Comparison of ENCODE assay signal across 1 cellular context in the genomic region with DNA sequence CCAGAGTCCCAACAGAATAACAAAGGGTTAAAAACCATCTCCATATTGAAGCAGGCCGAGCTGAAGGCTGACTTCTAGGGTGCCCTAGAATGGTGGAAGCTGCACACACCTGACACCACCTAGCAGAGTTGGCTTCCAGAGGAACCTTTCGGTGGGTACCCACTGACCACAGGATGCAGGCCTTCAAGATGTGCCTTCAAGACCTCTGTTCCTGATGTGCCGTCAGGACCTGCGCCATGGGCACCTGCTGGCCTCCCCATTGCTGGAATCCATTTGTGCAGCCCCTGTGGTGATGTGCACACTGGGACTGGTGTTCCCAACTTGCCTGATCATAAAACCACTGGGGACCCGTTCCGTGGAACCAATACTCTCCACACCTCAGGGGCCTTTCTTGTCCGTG.
TF ChIP-seq lines count a peak whose summit lies in the region.

No MANE protein-coding gene starts in this region.

TF ChIP-seq in GM23338, 12 proteins besides CTCF, POLR2A, EP300 and RAD21 (continued from another document):
- TF ChIP-seq, protein P1, sequence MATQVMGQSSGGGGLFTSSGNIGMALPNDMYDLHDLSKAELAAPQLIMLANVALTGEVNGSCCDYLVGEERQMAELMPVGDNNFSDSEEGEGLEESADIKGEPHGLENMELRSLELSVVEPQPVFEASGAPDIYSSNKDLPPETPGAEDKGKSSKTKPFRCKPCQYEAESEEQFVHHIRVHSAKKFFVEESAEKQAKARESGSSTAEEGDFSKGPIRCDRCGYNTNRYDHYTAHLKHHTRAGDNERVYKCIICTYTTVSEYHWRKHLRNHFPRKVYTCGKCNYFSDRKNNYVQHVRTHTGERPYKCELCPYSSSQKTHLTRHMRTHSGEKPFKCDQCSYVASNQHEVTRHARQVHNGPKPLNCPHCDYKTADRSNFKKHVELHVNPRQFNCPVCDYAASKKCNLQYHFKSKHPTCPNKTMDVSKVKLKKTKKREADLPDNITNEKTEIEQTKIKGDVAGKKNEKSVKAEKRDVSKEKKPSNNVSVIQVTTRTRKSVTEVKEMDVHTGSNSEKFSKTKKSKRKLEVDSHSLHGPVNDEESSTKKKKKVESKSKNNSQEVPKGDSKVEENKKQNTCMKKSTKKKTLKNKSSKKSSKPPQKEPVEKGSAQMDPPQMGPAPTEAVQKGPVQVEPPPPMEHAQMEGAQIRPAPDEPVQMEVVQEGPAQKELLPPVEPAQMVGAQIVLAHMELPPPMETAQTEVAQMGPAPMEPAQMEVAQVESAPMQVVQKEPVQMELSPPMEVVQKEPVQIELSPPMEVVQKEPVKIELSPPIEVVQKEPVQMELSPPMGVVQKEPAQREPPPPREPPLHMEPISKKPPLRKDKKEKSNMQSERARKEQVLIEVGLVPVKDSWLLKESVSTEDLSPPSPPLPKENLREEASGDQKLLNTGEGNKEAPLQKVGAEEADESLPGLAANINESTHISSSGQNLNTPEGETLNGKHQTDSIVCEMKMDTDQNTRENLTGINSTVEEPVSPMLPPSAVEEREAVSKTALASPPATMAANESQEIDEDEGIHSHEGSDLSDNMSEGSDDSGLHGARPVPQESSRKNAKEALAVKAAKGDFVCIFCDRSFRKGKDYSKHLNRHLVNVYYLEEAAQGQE (IDR thresholded peaks at IDR 0.05; ENCODE audit: unreplicated experiment): no peak
- TF ChIP-seq EZH2phosphoT487 (IDR thresholded peaks at IDR 0.05; ENCODE audit: unreplicated experiment) (no peak), NANOG (IDR thresholded peaks at IDR 0.05; ENCODE audit: borderline replicate concordance) (no peak), CREB1 (CRISPR knock-in tag; IDR thresholded peaks at IDR 0.05; ENCODE audit: low read depth) (no peak), EZH2 (IDR thresholded peaks at IDR 0.05; ENCODE audit: low read depth, unreplicated experiment) (no peak), ETS1 (IDR thresholded peaks at IDR 0.05) (no peak)
- TF ChIP-seq, protein P2, sequence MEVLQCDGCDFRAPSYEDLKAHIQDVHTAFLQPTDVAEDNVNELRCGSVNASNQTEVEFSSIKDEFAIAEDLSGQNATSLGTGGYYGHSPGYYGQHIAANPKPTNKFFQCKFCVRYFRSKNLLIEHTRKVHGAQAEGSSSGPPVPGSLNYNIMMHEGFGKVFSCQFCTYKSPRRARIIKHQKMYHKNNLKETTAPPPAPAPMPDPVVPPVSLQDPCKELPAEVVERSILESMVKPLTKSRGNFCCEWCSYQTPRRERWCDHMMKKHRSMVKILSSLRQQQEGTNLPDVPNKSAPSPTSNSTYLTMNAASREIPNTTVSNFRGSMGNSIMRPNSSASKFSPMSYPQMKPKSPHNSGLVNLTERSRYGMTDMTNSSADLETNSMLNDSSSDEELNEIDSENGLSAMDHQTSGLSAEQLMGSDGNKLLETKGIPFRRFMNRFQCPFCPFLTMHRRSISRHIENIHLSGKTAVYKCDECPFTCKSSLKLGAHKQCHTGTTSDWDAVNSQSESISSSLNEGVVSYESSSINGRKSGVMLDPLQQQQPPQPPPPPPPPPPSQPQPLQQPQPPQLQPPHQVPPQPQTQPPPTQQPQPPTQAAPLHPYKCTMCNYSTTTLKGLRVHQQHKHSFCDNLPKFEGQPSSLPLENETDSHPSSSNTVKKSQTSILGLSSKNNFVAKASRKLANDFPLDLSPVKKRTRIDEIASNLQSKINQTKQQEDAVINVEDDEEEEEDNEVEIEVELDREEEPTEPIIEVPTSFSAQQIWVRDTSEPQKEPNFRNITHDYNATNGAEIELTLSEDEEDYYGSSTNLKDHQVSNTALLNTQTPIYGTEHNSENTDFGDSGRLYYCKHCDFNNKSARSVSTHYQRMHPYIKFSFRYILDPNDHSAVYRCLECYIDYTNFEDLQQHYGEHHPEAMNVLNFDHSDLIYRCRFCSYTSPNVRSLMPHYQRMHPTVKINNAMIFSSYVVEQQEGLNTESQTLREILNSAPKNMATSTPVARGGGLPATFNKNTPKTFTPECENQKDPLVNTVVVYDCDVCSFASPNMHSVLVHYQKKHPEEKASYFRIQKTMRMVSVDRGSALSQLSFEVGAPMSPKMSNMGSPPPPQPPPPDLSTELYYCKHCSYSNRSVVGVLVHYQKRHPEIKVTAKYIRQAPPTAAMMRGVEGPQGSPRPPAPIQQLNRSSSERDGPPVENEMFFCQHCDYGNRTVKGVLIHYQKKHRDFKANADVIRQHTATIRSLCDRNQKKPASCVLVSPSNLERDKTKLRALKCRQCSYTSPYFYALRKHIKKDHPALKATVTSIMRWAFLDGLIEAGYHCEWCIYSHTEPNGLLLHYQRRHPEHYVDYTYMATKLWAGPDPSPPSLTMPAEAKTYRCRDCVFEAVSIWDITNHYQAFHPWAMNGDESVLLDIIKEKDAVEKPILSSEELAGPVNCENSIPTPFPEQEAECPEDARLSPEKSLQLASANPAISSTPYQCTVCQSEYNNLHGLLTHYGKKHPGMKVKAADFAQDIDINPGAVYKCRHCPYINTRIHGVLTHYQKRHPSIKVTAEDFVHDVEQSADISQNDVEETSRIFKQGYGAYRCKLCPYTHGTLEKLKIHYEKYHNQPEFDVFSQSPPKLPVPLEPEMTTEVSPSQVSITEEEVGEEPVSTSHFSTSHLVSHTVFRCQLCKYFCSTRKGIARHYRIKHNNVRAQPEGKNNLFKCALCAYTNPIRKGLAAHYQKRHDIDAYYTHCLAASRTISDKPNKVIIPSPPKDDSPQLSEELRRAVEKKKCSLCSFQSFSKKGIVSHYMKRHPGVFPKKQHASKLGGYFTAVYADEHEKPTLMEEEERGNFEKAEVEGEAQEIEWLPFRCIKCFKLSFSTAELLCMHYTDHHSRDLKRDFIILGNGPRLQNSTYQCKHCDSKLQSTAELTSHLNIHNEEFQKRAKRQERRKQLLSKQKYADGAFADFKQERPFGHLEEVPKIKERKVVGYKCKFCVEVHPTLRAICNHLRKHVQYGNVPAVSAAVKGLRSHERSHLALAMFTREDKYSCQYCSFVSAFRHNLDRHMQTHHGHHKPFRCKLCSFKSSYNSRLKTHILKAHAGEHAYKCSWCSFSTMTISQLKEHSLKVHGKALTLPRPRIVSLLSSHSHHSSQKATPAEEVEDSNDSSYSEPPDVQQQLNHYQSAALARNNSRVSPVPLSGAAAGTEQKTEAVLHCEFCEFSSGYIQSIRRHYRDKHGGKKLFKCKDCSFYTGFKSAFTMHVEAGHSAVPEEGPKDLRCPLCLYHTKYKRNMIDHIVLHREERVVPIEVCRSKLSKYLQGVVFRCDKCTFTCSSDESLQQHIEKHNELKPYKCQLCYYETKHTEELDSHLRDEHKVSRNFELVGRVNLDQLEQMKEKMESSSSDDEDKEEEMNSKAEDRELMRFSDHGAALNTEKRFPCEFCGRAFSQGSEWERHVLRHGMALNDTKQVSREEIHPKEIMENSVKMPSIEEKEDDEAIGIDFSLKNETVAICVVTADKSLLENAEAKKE (CRISPR knock-in tag; IDR thresholded peaks at IDR 0.05): no peak
